ENCODE assay signal across 24 cellular contexts in the genomic region with DNA sequence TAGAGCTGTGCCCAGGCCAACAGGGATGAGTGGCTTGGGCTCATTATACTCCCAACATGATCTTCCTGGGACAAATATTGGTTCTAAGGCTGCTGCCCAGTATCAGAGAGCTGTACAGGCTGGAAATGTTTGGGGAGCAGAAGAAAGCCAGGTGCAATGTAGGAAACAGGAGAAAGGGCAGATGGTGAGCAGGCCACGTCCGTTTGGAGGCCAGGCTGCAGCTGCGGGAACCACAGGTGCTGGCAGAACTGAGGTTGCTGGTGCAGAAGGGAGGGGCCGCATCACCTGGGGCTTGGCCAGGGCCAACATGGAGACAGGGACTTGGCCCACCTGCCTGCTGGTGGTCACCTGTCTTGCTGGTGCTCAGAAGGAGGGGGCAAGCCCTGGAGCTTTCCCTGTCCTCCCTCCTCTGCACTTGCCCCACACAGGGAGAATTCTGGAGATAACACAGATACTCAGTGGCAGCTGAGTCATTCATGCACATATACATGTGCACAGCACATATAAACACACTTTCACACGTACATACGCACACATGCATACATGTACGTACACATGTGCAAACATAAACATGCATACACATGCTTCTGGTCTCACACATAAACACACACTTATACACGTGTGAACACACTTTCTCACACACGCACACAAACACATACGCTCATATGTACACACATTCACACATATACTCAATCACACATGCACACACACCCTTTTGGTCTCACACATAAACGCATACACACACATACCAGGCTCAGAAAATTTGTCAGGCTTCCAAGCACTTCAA.
"Had no signal": no experiment of that assay in that cellular context is flagged by ENCODE, and none has a peak within 500 bp of the region (broad histone marks: within the 10 kb centered on the region; RNA-seq: fewer than 3 reads in every experiment).

No MANE protein-coding gene starts in this region.

- ATAC-seq: activated naive CD4-positive, alpha-beta T cell treated with anti-CD3 and anti-CD28 coated beads, Interleukin-2, amount 50 U/mL, for 72 hours; activated T-cell treated with anti-CD3 and anti-CD28 coated beads, Interleukin-2, amount 50 U/mL, for 72 hours; left cardiac atrium; lower lobe of right lung had no signal

- DNase-seq: activated CD4-positive, alpha-beta T cell treated with anti-CD3 and anti-CD28 coated beads, Interleukin-2, amount 10 ng/mL, durations not matched to agents 24 days and 14 days; activated CD4-positive, CD25-positive, alpha-beta regulatory T cell; activated CD8-positive, alpha-beta memory T cell treated with anti-CD3 and anti-CD28 coated beads, Interleukin-2, amount 50 U/mL, for 48 hours; activated gamma-delta T cell; activated T-cell treated with anti-CD3 and anti-CD28 coated beads, Interleukin-2, amount 50 U/mL, for 72 hours; central memory CD4-positive, alpha-beta T cell; effector memory CD4-positive, alpha-beta T cell; foreskin melanocyte; head of caudate nucleus; immature natural killer cell; left cardiac atrium; lower lobe of right lung; nephron progenitor cell; small intestine; stimulated activated CD4-positive, alpha-beta T cell treated with anti-CD3 and anti-CD28 coated beads, Interleukin-4, amount 100 ng/mL, for 24 hours; stimulated activated naive CD4-positive, alpha-beta T cell; tibial artery; uterus had no signal

- H3K4me3 Mint-ChIP-seq: activated CD4-positive, alpha-beta T cell treated with anti-CD3 and anti-CD28 coated beads, Interleukin-2, amount 10 ng/mL, durations not matched to agents 24 days and 14 days; activated T-cell treated with anti-CD3 and anti-CD28 coated beads, Interleukin-2, amount 50 U/mL, for 72 hours; dendritic cell treated with granulocyte-macrophage colony-stimulating factor and Interleukin-4, amounts not matched to agents 40 ng/mL and 50 ng/mL, for 4 days; immature natural killer cell; mesothelial cell of epicardium; nephron progenitor cell had no signal

- H3K36me3 Mint-ChIP-seq: activated naive CD4-positive, alpha-beta T cell treated with anti-CD3 and anti-CD28 coated beads, Interleukin-2, amount 50 U/mL, for 72 hours; immature natural killer cell; mesothelial cell of epicardium had no signal

- H3K27me3 ChIP-seq: right atrium auricular region, uterus had no signal

- H3K27ac ChIP-seq: epithelial cell of prostate, lower lobe of right lung, right atrium auricular region, tibial artery, uterus had no signal

- H3K4me3 ChIP-seq: lower lobe of right lung, right atrium auricular region, tibial artery, uterus had no signal

- H3K4me1 Mint-ChIP-seq: activated CD4-positive, alpha-beta T cell treated with anti-CD3 and anti-CD28 coated beads, Interleukin-2, amount 10 ng/mL, durations not matched to agents 24 days and 14 days; immature natural killer cell; mesothelial cell of epicardium; nephron progenitor cell had no signal

- H3K9me3 Mint-ChIP-seq: activated CD4-positive, alpha-beta T cell treated with anti-CD3 and anti-CD28 coated beads, Interleukin-2, amount 10 ng/mL, durations not matched to agents 24 days and 14 days; activated naive CD4-positive, alpha-beta T cell treated with anti-CD3 and anti-CD28 coated beads, Interleukin-2, amount 50 U/mL, for 72 hours; activated T-cell treated with anti-CD3 and anti-CD28 coated beads, Interleukin-2, amount 50 U/mL, for 72 hours; dendritic cell treated with granulocyte-macrophage colony-stimulating factor and Interleukin-4, amounts not matched to agents 40 ng/mL and 50 ng/mL, for 4 days; immature natural killer cell; mesothelial cell of epicardium; nephron progenitor cell had no signal

- H3K9me3 ChIP-seq: lower lobe of right lung, right atrium auricular region, tibial artery, uterus had no signal

- H3K27ac Mint-ChIP-seq: activated CD4-positive, alpha-beta T cell treated with anti-CD3 and anti-CD28 coated beads, Interleukin-2, amount 10 ng/mL, durations not matched to agents 24 days and 14 days; activated naive CD4-positive, alpha-beta T cell treated with anti-CD3 and anti-CD28 coated beads, Interleukin-2, amount 50 U/mL, for 72 hours; activated T-cell treated with anti-CD3 and anti-CD28 coated beads, Interleukin-2, amount 50 U/mL, for 72 hours; dendritic cell treated with granulocyte-macrophage colony-stimulating factor and Interleukin-4, amounts not matched to agents 40 ng/mL and 50 ng/mL, for 4 days; immature natural killer cell; mesothelial cell of epicardium; nephron progenitor cell; progenitor cell of endocrine pancreas had no signal

- H3K4me1 ChIP-seq: lower lobe of right lung, right atrium auricular region, tibial artery, uterus had no signal

- H3K36me3 ChIP-seq: lower lobe of right lung, right atrium auricular region, tibial artery, uterus had no signal

- H3K27me3 Mint-ChIP-seq: activated CD4-positive, alpha-beta T cell treated with anti-CD3 and anti-CD28 coated beads, Interleukin-2, amount 10 ng/mL, durations not matched to agents 24 days and 14 days had no signal
